In genomic region chr6:31784270-31784925, GRCh38 we compare ENCODE assay signal across 23 cellular contexts. TPM values are rescaled to one million over a fixed set of nuclear protein-coding genes. Genes with fewer than 3 reads are reported as not detected.
DNase-seq lines count a peak whose midpoint lies in the region; ATAC-seq, FAIRE-seq and TF ChIP-seq lines count a peak whose summit lies in the region.
"Had no signal": no experiment of that assay in that cellular context is flagged by ENCODE, and none has a peak within 500 bp of the region (broad histone marks: within the 10 kb centered on the region; RNA-seq: fewer than 3 reads in every experiment).

No MANE protein-coding gene starts in this region.

- H3K27ac ChIP-seq in kidney (ENCODE audit: low read depth in 2 of 2, low read length in 2 of 2), result no peak overlapping the region
- H3K27ac ChIP-seq: gastrocnemius medialis, neural progenitor cell, suprapubic skin had no signal

- peak overlapping the region; percentile 46 for H3K27ac Mint-ChIP-seq in type B pancreatic cell
- H3K27ac Mint-ChIP-seq: H9, mesothelial cell of epicardium, neural progenitor cell had no signal

- TF ChIP-seq CTCF in kidney (IDR thresholded peaks at IDR 0.05; ENCODE audit: borderline replicate concordance, extremely low read depth, insufficient read depth) (no peak), type B pancreatic cell (conservative IDR thresholded peaks at IDR 0.05) (no peak), GM10266 (IDR thresholded peaks at IDR 0.05; ENCODE audit: control insufficient read depth, insufficient read depth, low read depth, missing control alignments) (no peak)

- H3K4me3 ChIP-seq in kidney (ENCODE audit: low read length in 2 of 2), result no peak overlapping the region
- H3K4me3 ChIP-seq: gastrocnemius medialis, GM12878, neural progenitor cell, suprapubic skin had no signal

- no peaks in the 10 kb centered on the region for H3K4me1 ChIP-seq in kidney (ENCODE audit: control insufficient read depth in 1 of 2, insufficient read depth in 1 of 2, low read depth in 1 of 2, low read length in 2 of 2)
- H3K4me1 ChIP-seq: gastrocnemius medialis, neural progenitor cell had no signal

- ATAC-seq in Right ventricle myocardium inferior (no peak), Right ventricle myocardium superior (ENCODE audit: poor library complexity) (no peak), GM18519 (IDR thresholded peaks at IDR 0.05; ENCODE audit: low FRiP score, unreplicated experiment) (no peak)
- ATAC-seq: esophagus mucosa, gastrocnemius medialis, GM12878, left cardiac atrium had no signal

- intact Hi-C loops in Right ventricle myocardium inferior (cut with DNase I) (no loop called here), Right ventricle myocardium superior (cut with DNase I) (no loop called here), kidney (cut with DNase I) (no loop called here)

- H3K9me3 ChIP-seq in kidney (ENCODE audit: control insufficient read depth in 1 of 2, low read length in 2 of 2), result no peaks in the 10 kb centered on the region
- H3K9me3 ChIP-seq: gastrocnemius medialis, suprapubic skin had no signal

- no peak for FAIRE-seq in kidney (lab: Jason Lieb, UNC)
- FAIRE-seq: GM12878, HTR-8/SVneo had no signal

- H3K9ac ChIP-seq in kidney (ENCODE audit: low read length in 2 of 2), result no peak overlapping the region
- H3K9ac ChIP-seq: neural progenitor cell had no signal

- peak; percentile 42 for DNase-seq in Right ventricle myocardium inferior (ENCODE audit: missing footprints)
- no peak for DNase-seq in Right ventricle myocardium superior
- DNase-seq in kidney, result peak; percentile 54
- DNase-seq in type B pancreatic cell (ENCODE audit: extremely low spot score, unreplicated experiment), result no peak
- DNase-seq in GM10266 (ENCODE audit: extremely low spot score), result no peak
- DNase-seq: activated CD4-positive, CD25-positive, alpha-beta regulatory T cell treated with anti-CD3 and anti-CD28 coated beads, Interleukin-2, amount 50 U/mL, for 72 hours; activated effector memory CD4-positive, alpha-beta T cell treated with Interleukin-2 at 50 U/mL for 16 hours; DMS153; effector CD4-positive, alpha-beta T cell; gastrocnemius medialis; GF-D8; H9; left cardiac atrium; NCI-H1105; NCI-H2081; NCI-H510A had no signal

- no peak overlapping the region for H3K4me3 Mint-ChIP-seq in type B pancreatic cell
- H3K4me3 Mint-ChIP-seq: H9, mesothelial cell of epicardium, neural progenitor cell had no signal

- no peaks in the 10 kb centered on the region for H3K27me3 Mint-ChIP-seq in type B pancreatic cell

- H3K4me1 Mint-ChIP-seq in type B pancreatic cell (ENCODE audit: unreplicated experiment), result no peaks in the 10 kb centered on the region
- H3K4me1 Mint-ChIP-seq: H9, mesothelial cell of epicardium, neural progenitor cell had no signal

- H3K36me3 ChIP-seq in kidney (ENCODE audit: control insufficient read depth in 1 of 2, insufficient read depth in 2 of 2, low read length in 2 of 2), result peaks cover 18% of the 10 kb centered on the region in 2 donors
- H3K36me3 ChIP-seq: neural progenitor cell had no signal

- no peaks in the 10 kb centered on the region for H3K9me3 Mint-ChIP-seq in type B pancreatic cell
- H3K9me3 Mint-ChIP-seq: H9, mesothelial cell of epicardium, neural progenitor cell had no signal

- peaks cover 4% of the 10 kb centered on the region for H3K36me3 Mint-ChIP-seq in type B pancreatic cell

RNA-seq across cellular contexts. Expression of gene VWA7, which starts 7.3 kb away (rescaled TPM):
- total RNA-seq in Right ventricle myocardium inferior (12.1 TPM), Right ventricle myocardium superior (9.5 TPM), kidney (32.5 TPM), type B pancreatic cell (ENCODE audit: low replicate concordance) (6.1 and 6.4 TPM in 2 replicates)
- 10.2 TPM for polyA plus RNA-seq in kidney (ENCODE audit: insufficient read depth, low read depth, low replicate concordance)

RNA-seq across cellular contexts. Expression of gene VARS1, which starts 11.2 kb away (rescaled TPM):
- total RNA-seq in Right ventricle myocardium inferior (29.7 TPM), Right ventricle myocardium superior (22.1 TPM), kidney (79.0 TPM), type B pancreatic cell (ENCODE audit: low replicate concordance) (89.0 and 104 TPM in 2 replicates)
- 30.3 TPM for polyA plus RNA-seq in kidney (ENCODE audit: insufficient read depth, low read depth, low replicate concordance)

RNA-seq across cellular contexts. Expression of gene SAPCD1, which starts 21.9 kb away (rescaled TPM):
- total RNA-seq in Right ventricle myocardium inferior, result 0.57 TPM
- 0.86 TPM for total RNA-seq in Right ventricle myocardium superior
- 6.5 TPM for total RNA-seq in kidney
- polyA plus RNA-seq in kidney (ENCODE audit: insufficient read depth, low read depth, low replicate concordance), result 6.8 TPM
- 3.2 and 8.9 TPM in 2 replicates for total RNA-seq in type B pancreatic cell (ENCODE audit: low replicate concordance)
- total RNA-seq: gastrocnemius medialis had no signal

RNA-seq across cellular contexts. Expression of gene LSM2, which starts 22.4 kb away (rescaled TPM):
- total RNA-seq in Right ventricle myocardium inferior (24.6 TPM), Right ventricle myocardium superior (23.0 TPM), kidney (41.6 TPM), type B pancreatic cell (ENCODE audit: low replicate concordance) (57.9 and 74.5 TPM in 2 replicates)
- polyA plus RNA-seq in kidney (ENCODE audit: insufficient read depth, low read depth, low replicate concordance), result 70.6 TPM

RNA-seq across cellular contexts. Expression of gene HSPA1L, which starts 30.7 kb away (rescaled TPM):
- total RNA-seq in Right ventricle myocardium inferior (1.6 TPM), Right ventricle myocardium superior (2.0 TPM), kidney (1.7 TPM), type B pancreatic cell (ENCODE audit: low replicate concordance) (1.8 and 1.9 TPM in 2 replicates)
- polyA plus RNA-seq in kidney (ENCODE audit: insufficient read depth, low read depth, low replicate concordance), result 2.3 TPM

Comparison
In these comparisons a context has a peak if more than half of its experiments do, and no peak if none do; other contexts are left out.
1. DNase-seq: peak in Right ventricle myocardium inferior (single experiment) and kidney (single experiment); none in Right ventricle myocardium superior (single experiment), type B pancreatic cell (single experiment) and GM10266 (single experiment).